ENCODE assay signal across 18 cellular contexts in the genomic region with DNA sequence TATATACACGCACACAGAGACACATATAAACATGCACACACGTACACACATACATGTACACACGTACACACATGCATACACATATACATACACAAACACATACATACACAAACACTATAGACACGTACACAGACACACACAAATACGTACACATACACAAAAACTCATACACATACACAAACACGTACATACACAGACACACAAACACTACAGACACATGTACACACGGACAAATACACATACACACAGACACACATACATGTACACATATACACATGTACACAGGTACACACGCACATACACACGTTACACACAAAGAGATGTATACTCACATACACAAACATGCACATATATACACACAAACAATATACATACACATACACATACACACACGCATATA. TPM values are rescaled to one million over a fixed set of nuclear protein-coding genes. Genes with fewer than 3 reads are reported as not detected.
DNase-seq lines count a peak whose midpoint lies in the region; ATAC-seq, FAIRE-seq and TF ChIP-seq lines count a peak whose summit lies in the region.
"Had no signal": no experiment of that assay in that cellular context is flagged by ENCODE, and none has a peak within 500 bp of the region (broad histone marks: within the 10 kb centered on the region; RNA-seq: fewer than 3 reads in every experiment).

No MANE protein-coding gene starts in this region.

- peaks cover 4% of the 10 kb centered on the region for H3K4me1 Mint-ChIP-seq in nephron progenitor cell
- H3K4me1 Mint-ChIP-seq: CD8-positive, alpha-beta memory T cell had no signal

- POLR2A ChIA-PET in HepG2 (lab: Yijun Ruan, JAX) (no interaction called here), H1 (lab: Charles Lee; ENCODE audit: partially characterized antibody) (interaction anchor here (1.5 to 2.0 kb wide), 2 partner anchors 13 to 148 kb away, joined by 4 to 8 read pairs; no protein-coding TSS in a partner anchor)

- H3K27me3 ChIP-seq in HepG2 (ENCODE audit: control insufficient read depth in 1 of 2, insufficient read depth in 2 of 2, low read length in 2 of 2), result no peaks in the 10 kb centered on the region
- H3K27me3 ChIP-seq in right lobe of liver, result no peaks in the 10 kb centered on the region
- H3K27me3 ChIP-seq in H1 (replicated peaks in 1 of 4; ENCODE audit: control insufficient read depth in 3 of 4, extremely low read depth in 1 of 4, insufficient read depth in 3 of 4, low read length in 3 of 4), result no peaks in the 10 kb centered on the region
- H3K27me3 ChIP-seq: BLaER1 had no signal

- no peak overlapping the region for H3K27ac Mint-ChIP-seq in nephron progenitor cell

- CTCF ChIA-PET in HepG2 (lab: Yijun Ruan, JAX; ENCODE audit: low intra/inter-chr PET ratio, low total read pairs), result interaction anchor here (1.1 kb wide), 1 partner anchor 31 kb away, joined by 3 read pairs; no protein-coding TSS in a partner anchor
- CTCF ChIA-PET in H1 (lab: Charles Lee; ENCODE audit: partially characterized antibody), result interaction anchor here (0.7 to 6.8 kb wide), 29 partner anchors 8 to 291 kb away, joined by 3 to 66 read pairs (median 7); no protein-coding TSS in a partner anchor

- no peaks in the 10 kb centered on the region for H3K9me3 ChIP-seq in HepG2 (ENCODE audit: low read length)
- no peaks in the 10 kb centered on the region for H3K9me3 ChIP-seq in right lobe of liver
- no peaks in the 10 kb centered on the region for H3K9me3 ChIP-seq in SK-N-MC (ENCODE audit: low read depth, low read length)
- H3K9me3 ChIP-seq in H1 (ENCODE audit: insufficient read depth in 2 of 2, low read depth in 1 of 2, low read length in 1 of 2), result no peaks in the 10 kb centered on the region
- H3K9me3 ChIP-seq: BLaER1 had no signal

- H2BK15ac ChIP-seq in H1 (ENCODE audit: low read length), result peak overlapping the region; percentile 50; the same call in 1 of the 2 replicates

- peak overlapping the region; percentile 12 for H4K91ac ChIP-seq in H1 (replicated peaks; ENCODE audit: insufficient read length, low read length)

- H3K56ac ChIP-seq in H1 (replicated peaks; ENCODE audit: insufficient read length, low read depth, low read length), result no peak overlapping the region

- ATAC-seq in HepG2, result no peak
- no peak for ATAC-seq in right lobe of liver

- peaks cover 19% of the 10 kb centered on the region for H3K4me1 ChIP-seq in HepG2 (ENCODE audit: insufficient read depth, low read length)
- H3K4me1 ChIP-seq in right lobe of liver, result no peaks in the 10 kb centered on the region
- H3K4me1 ChIP-seq in H1 (replicated peaks in 1 of 4; ENCODE audit: control insufficient read depth in 3 of 4, insufficient read depth in 4 of 4, low read length in 3 of 4), result no peaks in the 10 kb centered on the region; a peak in 1 of 7 replicates

- H3K36me3 ChIP-seq in HepG2 (replicated peaks in 1 of 2; ENCODE audit: control insufficient read depth in 1 of 2, insufficient read depth in 2 of 2, low read length in 2 of 2), result no peaks in the 10 kb centered on the region
- H3K36me3 ChIP-seq in right lobe of liver, result no peaks in the 10 kb centered on the region
- no peaks in the 10 kb centered on the region for H3K36me3 ChIP-seq in SK-N-MC (ENCODE audit: insufficient read depth, low read length)
- H3K36me3 ChIP-seq in H1 (ENCODE audit: control insufficient read depth in 2 of 4, insufficient read depth in 4 of 4, low read length in 3 of 4), result no peaks in the 10 kb centered on the region
- H3K36me3 ChIP-seq: BLaER1 had no signal

- no peak for FAIRE-seq in HepG2 (lab: Jason Lieb, UNC)
- no peak for FAIRE-seq in H1 (lab: Jason Lieb, UNC)
- FAIRE-seq in urothelium cell line (lab: Jason Lieb, UNC), result peak; percentile 72
- FAIRE-seq: H54 had no signal

- H2AK5ac ChIP-seq in H1 (ENCODE audit: low read depth, low read length), result 0 out of 2 replicates have a peak overlapping the region, but pooled peaks have one; percentile 58

- no peaks in the 10 kb centered on the region for H3K36me3 Mint-ChIP-seq in nephron progenitor cell (ENCODE audit: low read depth)
- H3K36me3 Mint-ChIP-seq: CD8-positive, alpha-beta memory T cell had no signal

- H3K14ac ChIP-seq in H1 (ENCODE audit: insufficient read length), result no peak overlapping the region

- H4K20me1 ChIP-seq in HepG2 (ENCODE audit: insufficient read depth, low read length), result no peaks in the 10 kb centered on the region
- no peaks in the 10 kb centered on the region for H4K20me1 ChIP-seq in H1 (replicated peaks in 1 of 2; ENCODE audit: control insufficient read depth in 1 of 2, insufficient read depth in 2 of 2, low read length in 2 of 2)
- H4K20me1 ChIP-seq: BLaER1 had no signal

- H2BK20ac ChIP-seq in H1 (ENCODE audit: low read length), result no peak overlapping the region

- TF ChIP-seq POLR2A in HepG2 (IDR thresholded peaks at IDR 0.05; ENCODE audit: insufficient read depth in 1 of 2, low read depth in 2 of 2, low read length in 2 of 2), result no peak
- TF ChIP-seq POLR2A in right lobe of liver (IDR thresholded peaks at IDR 0.05), result no peak
- no peak for TF ChIP-seq POLR2A in H1 (IDR thresholded peaks at IDR 0.05; ENCODE audit: control extremely low read depth in 1 of 2, low read depth in 2 of 2, low read length in 2 of 2)

- peak overlapping the region; percentile 12; the same call in 1 of the 2 replicates for H2BK12ac ChIP-seq in H1 (ENCODE audit: low read depth, low read length)

- H2BK5ac ChIP-seq in H1 (ENCODE audit: low read depth, low read length), result no peak overlapping the region

- TF ChIP-seq CTCF in HepG2 (CRISPR knock-in tag; IDR thresholded peaks at IDR 0.05) (no peak), right lobe of liver (IDR thresholded peaks at IDR 0.05) (no peak), H1 (IDR thresholded peaks at IDR 0.05; ENCODE audit: control extremely low read depth in 1 of 3, insufficient read depth in 1 of 3, low read depth in 1 of 3, low read length in 3 of 3) (no peak), nephron progenitor cell (IDR thresholded peaks at IDR 0.05) (no peak)

- H3K4me3 Mint-ChIP-seq in nephron progenitor cell, result no peak overlapping the region
- H3K4me3 Mint-ChIP-seq: CD8-positive, alpha-beta memory T cell had no signal

- H2AFZ ChIP-seq in HepG2 (ENCODE audit: low read length), result no peak overlapping the region
- no peak overlapping the region for H2AFZ ChIP-seq in H1 (ENCODE audit: low read length)

- H3K27ac ChIP-seq in HepG2 (ENCODE audit: extremely low read length, insufficient read depth, low read length) (no peak overlapping the region), right lobe of liver (no peak overlapping the region), SK-N-MC (peak overlapping the region; percentile 42; the same call in 1 of the 2 replicates), H1 (ENCODE audit: low read depth, low read length) (no peak overlapping the region)
- H3K27ac ChIP-seq: BLaER1, HL-60 had no signal

- no peak for TF ChIP-seq RAD21 in HepG2 (CRISPR knock-in tag; IDR thresholded peaks at IDR 0.05)
- no peak for TF ChIP-seq RAD21 in H1 (IDR thresholded peaks at IDR 0.05 in 1 of 2, conservative IDR thresholded peaks at IDR 0.05 in 1 of 2; ENCODE audit: low read depth in 2 of 2, low read length in 2 of 2)

- no peaks in the 10 kb centered on the region for H3K79me2 ChIP-seq in HepG2 (ENCODE audit: insufficient read depth, low read length)
- no peaks in the 10 kb centered on the region for H3K79me2 ChIP-seq in H1 (ENCODE audit: control insufficient read depth in 1 of 2, insufficient read depth in 2 of 2, low read length in 2 of 2)

- no peak overlapping the region for H3K23ac ChIP-seq in H1 (ENCODE audit: insufficient read length)

- 56% methylated on average over 10 of the region's 10 CpGs for WGBS in HepG2 (ENCODE audit: low lambda C conversion rate)
- 76% methylated on average over 10 of the region's 10 CpGs for WGBS in right lobe of liver (ENCODE audit: insufficient coverage, low coverage, low lambda C conversion rate, missing lambda C conversion rate)
- 82 to 100% methylated on average over 2 to 10 of the region's 10 CpGs for WGBS in H1 (ENCODE audit: extremely low coverage in 1 of 2, insufficient coverage in 1 of 2, insufficient read length in 1 of 2, insufficient replicate concordance in 2 of 2, low coverage in 1 of 2, low lambda C conversion rate in 2 of 2, missing lambda C conversion rate in 1 of 2), 2 experiments

- no peak overlapping the region for H4K5ac ChIP-seq in H1 (ENCODE audit: insufficient read length, low read depth, low read length)

- H2BK120ac ChIP-seq in H1 (replicated peaks; ENCODE audit: low read depth, low read length), result no peak overlapping the region

- DNase-seq in HepG2 (ENCODE audit: low spot score) (no peak), right lobe of liver (no peak), SK-N-MC (ENCODE audit: low read depth, low spot score) (no peak), H1 (ENCODE audit: low read depth in 1 of 2, low spot score in 2 of 2) (no peak), urothelium cell line (ENCODE audit: low spot score) (no peak), HuH-7.5 (ENCODE audit: low spot score) (no peak), EL (no peak), nephron progenitor cell (no peak)
- DNase-seq: 8988T; AML-193; Calu3; CD8-positive, alpha-beta memory T cell; DMS153; DND-41; GF-D8 had no signal

- no peaks in the 10 kb centered on the region for H3K27me3 Mint-ChIP-seq in nephron progenitor cell (ENCODE audit: low read depth, poor library complexity)
- H3K27me3 Mint-ChIP-seq: CD8-positive, alpha-beta memory T cell had no signal

- no peaks in the 10 kb centered on the region for H3K9me3 Mint-ChIP-seq in nephron progenitor cell
- H3K9me3 Mint-ChIP-seq: CD8-positive, alpha-beta memory T cell had no signal

- H3K18ac ChIP-seq in H1 (ENCODE audit: extremely low read depth, low read length), result no peak overlapping the region

- no peak overlapping the region for H3K4me2 ChIP-seq in HepG2 (ENCODE audit: low read depth, low read length)
- no peak overlapping the region for H3K4me2 ChIP-seq in H1 (ENCODE audit: insufficient read depth in 1 of 2, low read depth in 2 of 2, low read length in 2 of 2)
- H3K4me2 ChIP-seq: BLaER1 had no signal

- H3K79me1 ChIP-seq in H1 (ENCODE audit: low read depth, low read length), result no peaks in the 10 kb centered on the region

- H4K8ac ChIP-seq in H1 (ENCODE audit: extremely low read depth, insufficient read depth, low read length), result no peak overlapping the region

- no peaks in the 10 kb centered on the region for H3K23me2 ChIP-seq in H1 (ENCODE audit: low read depth, low read length)

- BruUV-seq in HepG2 (replicated peaks; lab: Mats Ljungman, UMichigan), result no TSS peak

- intact Hi-C loops in HepG2 (cut with micrococcal nuclease; ENCODE audit: unreplicated experiment), result loop anchor here (2.0 kb wide), 1 partner anchor 126 kb away; no protein-coding TSS in a partner anchor
- intact Hi-C loops in right lobe of liver (cut with DNase I), result no loop called here

- no peak overlapping the region for H3K4me3 ChIP-seq in HepG2 (replicated peaks in 1 of 3; ENCODE audit: insufficient read depth in 1 of 3, low read depth in 2 of 3, low read length in 3 of 3)
- H3K4me3 ChIP-seq in right lobe of liver, result no peak overlapping the region
- H3K4me3 ChIP-seq in SK-N-MC, result no peak overlapping the region
- H3K4me3 ChIP-seq in H1 (ENCODE audit: extremely low read depth in 1 of 4, insufficient read depth in 2 of 4, low read depth in 3 of 4, low read length in 4 of 4), result no peak overlapping the region
- H3K4me3 ChIP-seq: BLaER1 had no signal

- TF ChIP-seq EP300 in HepG2 (IDR thresholded peaks at IDR 0.05; ENCODE audit: low read depth in 2 of 2, low read length in 2 of 2), result no peak
- no peak for TF ChIP-seq EP300 in HepG2 (CRISPR knock-in tag; IDR thresholded peaks at IDR 0.05; ENCODE audit: borderline replicate concordance)
- no peak for TF ChIP-seq EP300 in H1 (IDR thresholded peaks at IDR 0.05; ENCODE audit: borderline replicate concordance in 1 of 2, low read depth in 2 of 2, low read length in 2 of 2)

- H3K9ac ChIP-seq in HepG2 (ENCODE audit: insufficient read depth, low read depth, low read length), result no peak overlapping the region
- no peak overlapping the region for H3K9ac ChIP-seq in SK-N-MC (ENCODE audit: insufficient read length)
- H3K9ac ChIP-seq in H1 (replicated peaks in 1 of 4; ENCODE audit: extremely low read depth in 1 of 4, low read depth in 3 of 4, low read length in 3 of 4), result no peak overlapping the region
- H3K9ac ChIP-seq: BLaER1 had no signal

- in situ Hi-C loops in HepG2 (cut with HindIII; ENCODE audit: extremely low pct_ligation_motif_present, low pct_unique_long_range_greater_than_20kb), result no loop called here

- H3K4ac ChIP-seq in H1 (replicated peaks; ENCODE audit: insufficient read length, low read depth, low read length), result peak overlapping the region; percentile 91

RNA-seq across cellular contexts. Expression of a gene that starts 35.2 kb away (rescaled TPM):
- total RNA-seq in HepG2 (2016; rRNA removed; fragmentation: Illumina TruSeq; extraction: Trizol) (16.5 and 17.8 TPM in 2 replicates), right lobe of liver (1 to 10 TPM; 1.9 to 9.8 (median 6.5) TPM)
- total RNA-seq in HepG2 (2016; cell fraction: cytosol; rRNA removed; fragmentation: Illumina TruSeq; extraction: Trizol; ENCODE audit: low read depth), result 8.1 and 9.5 TPM in 2 replicates
- total RNA-seq in HepG2 (2016; cell fraction: insoluble cytoplasmic fraction; rRNA removed; fragmentation: Illumina TruSeq; extraction: Trizol), result 13.6 and 19.1 TPM in 2 replicates
- total RNA-seq in HepG2 (2016; cell fraction: membrane; rRNA removed; fragmentation: Illumina TruSeq; extraction: Trizol), result 17.2 and 18.9 TPM in 2 replicates
- total RNA-seq in HepG2 (2016; cell fraction: nucleus; rRNA removed; fragmentation: Illumina TruSeq; extraction: Trizol), result 15.6 and 22.1 TPM in 2 replicates
- polyA plus RNA-seq in HepG2 (2011; rRNA removed) (26.7 and 28.2 TPM in 2 replicates), H1 (2011; rRNA removed) (27.4 and 34.9 TPM in 2 replicates)
- polyA plus RNA-seq in HepG2 (2011; cell fraction: cytosol; rRNA removed), result 12.3 and 16.0 TPM in 2 replicates
- polyA plus RNA-seq in HepG2 (2011; cell fraction: nucleus; rRNA removed), result 38.7 and 43.3 TPM in 2 replicates
- polyA plus RNA-seq in HepG2 (2012), result 36.1 and 37.4 TPM in 2 replicates
- 10.4 and 12.9 TPM in 2 replicates for polyA plus RNA-seq in HepG2 (2016; cell fraction: cytosol; fragmentation: Illumina TruSeq; extraction: Trizol; ENCODE audit: low read depth)
- polyA plus RNA-seq in HepG2 (2016; cell fraction: insoluble cytoplasmic fraction; fragmentation: Illumina TruSeq; extraction: Trizol; ENCODE audit: low read depth), result 27.6 and 31.7 TPM in 2 replicates
- polyA plus RNA-seq in HepG2 (2016; cell fraction: membrane; fragmentation: Illumina TruSeq; extraction: Trizol; ENCODE audit: low read depth), result 23.3 and 26.7 TPM in 2 replicates
- 51.1 and 66.8 TPM in 2 replicates for polyA plus RNA-seq in HepG2 (2016; cell fraction: nucleus; fragmentation: Illumina TruSeq; extraction: Trizol; ENCODE audit: insufficient read depth, low read depth)
- 23.4 and 53.2 TPM in 2 replicates for polyA minus RNA-seq in HepG2 (2011; rRNA and poly(A)+ RNA removed; ENCODE audit: low replicate concordance)
- 14.9 and 17.7 TPM in 2 replicates for polyA minus RNA-seq in HepG2 (2011; cell fraction: cytosol; rRNA and poly(A)+ RNA removed)
- polyA minus RNA-seq in HepG2 (2011; cell fraction: nucleus; rRNA and poly(A)+ RNA removed), result 15.5 and 16.5 TPM in 2 replicates
- total RNA-seq in H1 (2021; fragmentation: NEBNext Ultra II Directional; extraction: Animal tissue kit (Norgen Biotek cat#: 25700)), result 45.4 and 46.5 TPM in 2 replicates
- 25.8 TPM for polyA plus RNA-seq in H1 (2011; cell fraction: cytosol; rRNA removed)
- 57.6 TPM for polyA plus RNA-seq in H1 (2011; cell fraction: nucleus; rRNA removed)
- 40.0 to 48.4 TPM (median 43.5 TPM) in 4 replicates for polyA plus RNA-seq in H1 (2012, experiment 1 of 2)
- polyA plus RNA-seq in H1 (2012, experiment 2 of 2), result 25.8 TPM
- polyA plus RNA-seq in H1 (2013, experiment 1 of 2), result 40.2 TPM
- 35.9 TPM for polyA plus RNA-seq in H1 (2013, experiment 2 of 2)
- polyA minus RNA-seq in H1 (2011; rRNA and poly(A)+ RNA removed), result 23.6 and 31.2 TPM in 2 replicates
- 26.9 TPM for polyA minus RNA-seq in H1 (2011; cell fraction: cytosol; rRNA and poly(A)+ RNA removed)
- 27.7 TPM for polyA minus RNA-seq in H1 (2011; cell fraction: nucleus; rRNA and poly(A)+ RNA removed)
- polyA plus RNA-seq: CD8-positive, alpha-beta memory T cell had no signal
